7 cellular contexts compared by ENCODE assay signal in the genomic region with DNA sequence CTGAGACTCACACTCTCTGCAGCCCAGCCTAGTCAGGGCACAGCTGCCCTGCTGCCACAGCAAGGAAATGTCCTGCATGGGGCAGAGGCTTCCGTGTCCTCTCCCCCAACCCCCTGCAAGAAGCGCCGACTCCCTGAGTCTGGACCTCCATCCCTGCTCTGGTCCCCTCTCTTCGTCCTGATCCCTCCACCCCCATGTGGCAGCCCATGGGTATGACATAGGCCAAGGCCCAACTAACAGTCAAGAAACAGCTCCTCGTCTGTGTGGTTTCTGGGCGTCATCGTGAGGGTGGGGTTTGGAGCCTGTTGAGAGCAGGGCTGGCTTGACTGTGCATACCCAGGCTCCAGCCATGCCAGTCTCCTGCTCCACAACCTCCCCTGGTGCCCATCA. TPM values are rescaled to one million over a fixed set of nuclear protein-coding genes. Genes with fewer than 3 reads are reported as not detected.
DNase-seq lines count a peak whose midpoint lies in the region; ATAC-seq and TF ChIP-seq lines count a peak whose summit lies in the region.

No MANE protein-coding gene starts in this region.

- CTCF ChIA-PET in activated CD8-positive, alpha-beta T cell treated with anti-CD3 and anti-CD28 coated beads, Interleukin-2, amount 10 ng/mL, durations not matched to agents 7 days and 5 days (lab: Charles Lee): interaction anchor here (1.0 to 2.1 kb wide), 2 partner anchors 28 to 113 kb away, joined by 3 to 6 read pairs; no protein-coding TSS in a partner anchor

- H3K4me1 ChIP-seq in left lung: no peaks in the 10 kb centered on the region

- no peak overlapping the region for H3K4me3 Mint-ChIP-seq in activated CD8-positive, alpha-beta T cell treated with anti-CD3 and anti-CD28 coated beads, Interleukin-2, amount 10 ng/mL, durations not matched to agents 7 days and 5 days

- intact Hi-C loops in left colon (cut with DNase I, micrococcal nuclease): no loop called here
- intact Hi-C loops in left lung (cut with DNase I): no loop called here

- no peaks in the 10 kb centered on the region for H3K9me3 ChIP-seq in left lung

- no peaks in the 10 kb centered on the region for H3K9me3 Mint-ChIP-seq in activated CD8-positive, alpha-beta T cell treated with anti-CD3 and anti-CD28 coated beads, Interleukin-2, amount 10 ng/mL, durations not matched to agents 7 days and 5 days (ENCODE audit: insufficient read depth)

- no peak overlapping the region for H3K27ac ChIP-seq in left lung

- no peaks in the 10 kb centered on the region for H3K4me1 Mint-ChIP-seq in activated CD8-positive, alpha-beta T cell treated with anti-CD3 and anti-CD28 coated beads, Interleukin-2, amount 10 ng/mL, durations not matched to agents 7 days and 5 days (ENCODE audit: low read depth)

- POLR2A ChIA-PET in activated CD8-positive, alpha-beta T cell treated with anti-CD3 and anti-CD28 coated beads, Interleukin-2, amount 10 ng/mL, durations not matched to agents 7 days and 5 days (lab: Charles Lee): no interaction called here

- H3K27me3 ChIP-seq in left lung: no peaks in the 10 kb centered on the region

- no peaks in the 10 kb centered on the region for H3K36me3 Mint-ChIP-seq in activated CD8-positive, alpha-beta T cell treated with anti-CD3 and anti-CD28 coated beads, Interleukin-2, amount 10 ng/mL, durations not matched to agents 7 days and 5 days (ENCODE audit: low read depth)

- H3K27me3 Mint-ChIP-seq in activated CD8-positive, alpha-beta T cell treated with anti-CD3 and anti-CD28 coated beads, Interleukin-2, amount 10 ng/mL, durations not matched to agents 7 days and 5 days (ENCODE audit: low read depth): no peaks in the 10 kb centered on the region

- H3K36me3 ChIP-seq in left lung: peaks cover 0 to 36% of the 10 kb centered on the region in 2 donors

- no peak for TF ChIP-seq CTCF in left lung (IDR thresholded peaks at IDR 0.05)

- peak; percentile 45 for DNase-seq in activated CD8-positive, alpha-beta T cell treated with anti-CD3 and anti-CD28 coated beads, Interleukin-2, amount 10 ng/mL, durations not matched to agents 7 days and 5 days
- DNase-seq in left colon: no peak
- no peak for DNase-seq in left lung

- ATAC-seq in GM18498 (IDR thresholded peaks at IDR 0.05; ENCODE audit: unreplicated experiment): peak; percentile 43
- ATAC-seq in HG03442 (IDR thresholded peaks at IDR 0.05; ENCODE audit: unreplicated experiment): peak; percentile 80
- ATAC-seq in activated CD8-positive, alpha-beta T cell treated with anti-CD3 and anti-CD28 coated beads, Interleukin-2, amount 10 ng/mL, durations not matched to agents 7 days and 5 days: peak; percentile 66
- ATAC-seq in left colon: peak; percentile 26
- no peak for ATAC-seq in HG03378 (IDR thresholded peaks at IDR 0.05; ENCODE audit: unreplicated experiment)
- ATAC-seq in left lung: no peak
- ATAC-seq in GM18873 (IDR thresholded peaks at IDR 0.05; ENCODE audit: low FRiP score, unreplicated experiment): no peak

- H3K4me3 ChIP-seq in left lung: no peak overlapping the region

- no peak overlapping the region for H3K27ac Mint-ChIP-seq in activated CD8-positive, alpha-beta T cell treated with anti-CD3 and anti-CD28 coated beads, Interleukin-2, amount 10 ng/mL, durations not matched to agents 7 days and 5 days

RNA-seq across cellular contexts. Expression of a gene that starts 19.5 kb away (rescaled TPM):
- total RNA-seq in activated CD8-positive, alpha-beta T cell treated with anti-CD3 and anti-CD28 coated beads, Interleukin-2, amount 10 ng/mL, durations not matched to agents 7 days and 5 days: 1 to 10 TPM; 3.6 to 3.9 TPM
- total RNA-seq in left colon (10 to 100 TPM; 71.1 to 84.5 TPM), left lung (10 to 100 TPM; 23.3 to 25.8 TPM)

Comparison
In these comparisons a context has a peak if more than half of its experiments do, and no peak if none do; other contexts are left out.
1. ATAC-seq: peak in GM18498 (single experiment), HG03442 (single experiment), activated CD8-positive, alpha-beta T cell treated with anti-CD3 and anti-CD28 coated beads, Interleukin-2, amount 10 ng/mL, durations not matched to agents 7 days and 5 days (single experiment) and left colon (single experiment); none in HG03378 (single experiment), left lung (single experiment) and GM18873 (single experiment).
2. RNA of a gene that starts 19.5 kb away (total RNA-seq): 71.1 to 84.5 TPM in left colon and 23.3 to 25.8 TPM in left lung; 3.6 to 3.9 TPM in activated CD8-positive, alpha-beta T cell treated with anti-CD3 and anti-CD28 coated beads, Interleukin-2, amount 10 ng/mL, durations not matched to agents 7 days and 5 days; every median in the first group is over 4 times any median in the second.